Comparison of ENCODE assay signal across 8 cellular contexts in the genomic region with DNA sequence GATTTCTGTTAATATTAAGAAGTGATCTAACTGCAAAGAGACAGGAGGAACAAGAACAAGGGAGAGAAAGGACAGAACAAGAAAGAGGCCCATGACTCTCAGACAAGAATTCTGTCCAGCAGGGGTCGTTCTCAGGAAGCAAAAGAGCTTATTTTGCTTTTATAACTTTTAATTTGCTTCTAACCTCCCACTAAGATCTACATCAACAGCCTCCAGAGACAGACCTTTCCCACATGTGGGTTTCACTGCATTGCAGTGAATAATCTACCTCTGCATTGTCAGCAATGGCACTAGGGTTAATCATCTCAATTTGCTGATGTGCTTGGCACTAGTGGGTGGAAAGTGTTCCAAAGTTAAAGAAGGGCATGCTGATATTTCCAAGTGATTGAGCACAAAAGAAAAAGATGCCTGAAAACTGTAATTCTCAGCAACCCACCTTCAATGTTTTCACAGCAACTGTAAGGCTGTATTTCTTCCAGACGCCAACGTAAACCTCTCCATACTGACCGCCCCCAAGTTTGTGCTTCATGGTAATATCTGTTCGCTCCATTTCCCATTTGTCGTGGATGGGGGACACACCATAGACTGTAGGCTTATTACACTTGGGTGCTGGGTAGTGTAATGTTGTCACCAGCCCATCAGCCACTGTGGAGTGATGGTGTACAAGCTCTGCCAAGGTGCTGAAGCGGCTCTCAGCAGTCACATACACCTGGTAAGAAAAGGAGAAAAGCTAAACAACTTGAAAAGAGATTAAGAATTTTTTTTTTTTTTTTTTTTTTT. TPM values are rescaled to one million over a fixed set of nuclear protein-coding genes. Genes with fewer than 3 reads are reported as not detected.
DNase-seq lines count a peak whose midpoint lies in the region; ATAC-seq and TF ChIP-seq lines count a peak whose summit lies in the region.

No MANE protein-coding gene starts in this region.

- H3K4me1 Mint-ChIP-seq in WTC11: peaks cover 12% of the 10 kb centered on the region

- no peak for TF ChIP-seq POLR2A in ovary (IDR thresholded peaks at IDR 0.05)

- no peaks in the 10 kb centered on the region for H3K27me3 Mint-ChIP-seq in WTC11 (ENCODE audit: low read depth)

- DNase-seq in D341Med (ENCODE audit: low spot score) (peak; percentile 58), WTC11 (ENCODE audit: low spot score) (peak; percentile 28), fibroblast of pulmonary artery (ENCODE audit: low read depth) (peak; percentile 69), ovary (peak in 1 of 5 donors; percentile 48), UCSD-AML1 (lab: John Stamatoyannopoulos, UW; ENCODE audit: unreplicated experiment) (no peak), NCI-H2029 (lab: John Stamatoyannopoulos, UW) (no peak), NCI-H1417 treated with DMSO at 0.1 percent for 48 hours (lab: John Stamatoyannopoulos, UW) (no peak)

- no peaks in the 10 kb centered on the region for H3K9me3 Mint-ChIP-seq in WTC11

- intact Hi-C loops in ovary (cut with DNase I): loop anchor here in 1 of 4 donors (5.0 kb wide), 1 partner anchor 246 kb away; the partner anchor contains the start of gene AXDND1

- POLR2A ChIA-PET in WTC11 (lab: Charles Lee): interaction anchor here (0.7 kb wide), 1 partner anchor 173 kb away, joined by 6 read pairs; no protein-coding TSS in a partner anchor

- no peak overlapping the region for H3K4me3 Mint-ChIP-seq in WTC11

- H3K4me1 ChIP-seq in ovary (ENCODE audit: insufficient read depth): no peaks in the 10 kb centered on the region

- H3K27ac ChIP-seq in ovary: no peak overlapping the region

- no peaks in the 10 kb centered on the region for H3K36me3 ChIP-seq in ovary

- TF ChIP-seq EP300 in Ishikawa (IDR thresholded peaks at IDR 0.05; ENCODE audit: borderline replicate concordance): no peak
- TF ChIP-seq EP300 in ovary (IDR thresholded peaks at IDR 0.05): no peak

- no peaks in the 10 kb centered on the region for H3K9me3 ChIP-seq in ovary

- H3K27ac Mint-ChIP-seq in WTC11: peak overlapping the region; percentile 84

- no peaks in the 10 kb centered on the region for H3K27me3 ChIP-seq in ovary

- ATAC-seq in WTC11: peak; percentile 53

- peaks cover 23% of the 10 kb centered on the region for H3K36me3 Mint-ChIP-seq in WTC11

- 78 to 81% (median 80%) methylated on average over 7 of the region's 7 CpGs for WGBS in ovary, 3 donors

- TF ChIP-seq CTCF in WTC11 (IDR thresholded peaks at IDR 0.05) (peak; percentile 31; the same call in 1 of the 2 replicates), fibroblast of pulmonary artery (IDR thresholded peaks at IDR 0.05; ENCODE audit: low read length, missing control alignments) (peak; percentile 61), ovary (IDR thresholded peaks at IDR 0.05) (peak; percentile 17 to 57 (median 45))

- H3K4me3 ChIP-seq in fibroblast of pulmonary artery (replicated peaks; ENCODE audit: low read depth, low read length) (no peak overlapping the region), ovary (no peak overlapping the region)

- CTCF ChIA-PET in WTC11 (lab: Charles Lee): interaction anchor here (0.6 to 2.1 kb wide), 26 partner anchors 8 to 693 kb away, joined by 3 to 14 read pairs (median 4); partner anchors contain the start of gene AXDND1

- peak; percentile 57 for TF ChIP-seq RAD21 in Ishikawa (IDR thresholded peaks at IDR 0.05; ENCODE audit: low read depth)

TF ChIP-seq in Ishikawa, 13 proteins besides CTCF, POLR2A, EP300 and RAD21 (continues in another document):
- TF ChIP-seq TEAD4 (IDR thresholded peaks at IDR 0.05) (no peak), ZBTB7A (IDR thresholded peaks at IDR 0.05; ENCODE audit: low read depth) (no peak), TAF1 (IDR thresholded peaks at IDR 0.05; ENCODE audit: low read depth) (no peak), CREB1 (IDR thresholded peaks at IDR 0.05; ENCODE audit: low read depth) (no peak), NFIC (IDR thresholded peaks at IDR 0.05) (no peak), MAX (IDR thresholded peaks at IDR 0.05) (no peak), EGR1 (IDR thresholded peaks at IDR 0.05) (no peak), FOXM1 (IDR thresholded peaks at IDR 0.05; ENCODE audit: borderline replicate concordance, low read depth) (no peak), CEBPB (IDR thresholded peaks at IDR 0.05) (no peak), YY1 (IDR thresholded peaks at IDR 0.05; ENCODE audit: low read depth) (no peak)
- TF ChIP-seq, protein P1, sequence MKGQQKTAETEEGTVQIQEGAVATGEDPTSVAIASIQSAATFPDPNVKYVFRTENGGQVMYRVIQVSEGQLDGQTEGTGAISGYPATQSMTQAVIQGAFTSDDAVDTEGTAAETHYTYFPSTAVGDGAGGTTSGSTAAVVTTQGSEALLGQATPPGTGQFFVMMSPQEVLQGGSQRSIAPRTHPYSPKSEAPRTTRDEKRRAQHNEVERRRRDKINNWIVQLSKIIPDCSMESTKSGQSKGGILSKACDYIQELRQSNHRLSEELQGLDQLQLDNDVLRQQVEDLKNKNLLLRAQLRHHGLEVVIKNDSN (IDR thresholded peaks at IDR 0.05): no peak

TF ChIP-seq in WTC11, 78 proteins besides CTCF, POLR2A, EP300 and RAD21 (continues in another document):
- TF ChIP-seq, protein P1 (CRISPR knock-in tag; IDR thresholded peaks at IDR 0.05): no peak
- no peak for TF ChIP-seq CDX4 (CRISPR knock-in tag; IDR thresholded peaks at IDR 0.05; ENCODE audit: borderline replicate concordance)
- no peak for TF ChIP-seq ARID4B (CRISPR knock-in tag; IDR thresholded peaks at IDR 0.05; ENCODE audit: borderline replicate concordance)
- TF ChIP-seq, protein P2, sequence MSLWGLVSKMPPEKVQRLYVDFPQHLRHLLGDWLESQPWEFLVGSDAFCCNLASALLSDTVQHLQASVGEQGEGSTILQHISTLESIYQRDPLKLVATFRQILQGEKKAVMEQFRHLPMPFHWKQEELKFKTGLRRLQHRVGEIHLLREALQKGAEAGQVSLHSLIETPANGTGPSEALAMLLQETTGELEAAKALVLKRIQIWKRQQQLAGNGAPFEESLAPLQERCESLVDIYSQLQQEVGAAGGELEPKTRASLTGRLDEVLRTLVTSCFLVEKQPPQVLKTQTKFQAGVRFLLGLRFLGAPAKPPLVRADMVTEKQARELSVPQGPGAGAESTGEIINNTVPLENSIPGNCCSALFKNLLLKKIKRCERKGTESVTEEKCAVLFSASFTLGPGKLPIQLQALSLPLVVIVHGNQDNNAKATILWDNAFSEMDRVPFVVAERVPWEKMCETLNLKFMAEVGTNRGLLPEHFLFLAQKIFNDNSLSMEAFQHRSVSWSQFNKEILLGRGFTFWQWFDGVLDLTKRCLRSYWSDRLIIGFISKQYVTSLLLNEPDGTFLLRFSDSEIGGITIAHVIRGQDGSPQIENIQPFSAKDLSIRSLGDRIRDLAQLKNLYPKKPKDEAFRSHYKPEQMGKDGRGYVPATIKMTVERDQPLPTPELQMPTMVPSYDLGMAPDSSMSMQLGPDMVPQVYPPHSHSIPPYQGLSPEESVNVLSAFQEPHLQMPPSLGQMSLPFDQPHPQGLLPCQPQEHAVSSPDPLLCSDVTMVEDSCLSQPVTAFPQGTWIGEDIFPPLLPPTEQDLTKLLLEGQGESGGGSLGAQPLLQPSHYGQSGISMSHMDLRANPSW (CRISPR knock-in tag; conservative IDR thresholded peaks at IDR 0.05; ENCODE audit: low read depth): no peak
- TF ChIP-seq PRRX2 (CRISPR knock-in tag; IDR thresholded peaks at IDR 0.05): no peak
- no peak for TF ChIP-seq ZNF138 (CRISPR knock-in tag; conservative IDR thresholded peaks at IDR 0.05)
- TF ChIP-seq JAZF1 (CRISPR knock-in tag; IDR thresholded peaks at IDR 0.05): no peak

RNA-seq across cellular contexts. Expression of gene TOR3A, which starts 39.5 kb away (rescaled TPM):
- total RNA-seq in WTC11 (2021) (17.2 to 20.5 TPM (median 18.0 TPM) in 3 replicates), ovary (10 to 100 TPM; 19.2 to 55.0 (median 26.7) TPM)
- 10 to 100 TPM; 17.8 to 19.5 TPM for polyA plus RNA-seq in ovary

Comparison
In these comparisons a context has a peak if more than half of its experiments do, and no peak if none do; other contexts are left out.
1. DNase-seq: peak in D341Med (single experiment), WTC11 (single experiment) and fibroblast of pulmonary artery (single experiment); none in UCSD-AML1 (single experiment), NCI-H2029 (single experiment) and NCI-H1417 treated with DMSO at 0.1 percent for 48 hours (single experiment).
2. Peak in every context shown above with its lines, with median percentiles within 50 percentile points of each other: CTCF ChIP-seq.